In genomic region chr12:2773199-2773875, GRCh38 we compare ENCODE assay signal across 8 cellular contexts.
"Had no signal": no experiment of that assay in that cellular context is flagged by ENCODE, and none has a peak within 500 bp of the region (broad histone marks: within the 10 kb centered on the region; RNA-seq: fewer than 3 reads in every experiment).

No MANE protein-coding gene starts in this region.

- H3K4me3 Mint-ChIP-seq: GM23338, HFFc6 had no signal

- H3K9me3 Mint-ChIP-seq: GM23338 had no signal

- H3K4me2 ChIP-seq: GM23338 had no signal

- FAIRE-seq: HepG2 had no signal

- DNase-seq: H7, HFFc6, KBM-7 had no signal

- H3K4me1 Mint-ChIP-seq: IgD-negative memory B cell had no signal

- H3K4me3 ChIP-seq: GM23338 had no signal

- H2AFZ ChIP-seq: GM23338 had no signal

- H3K27ac Mint-ChIP-seq: GM23338, HFFc6 had no signal

- ATAC-seq: GM23338, HCT116, HepG2 had no signal

- H3K27ac ChIP-seq: HL-60 had no signal
